In the genomic region with DNA sequence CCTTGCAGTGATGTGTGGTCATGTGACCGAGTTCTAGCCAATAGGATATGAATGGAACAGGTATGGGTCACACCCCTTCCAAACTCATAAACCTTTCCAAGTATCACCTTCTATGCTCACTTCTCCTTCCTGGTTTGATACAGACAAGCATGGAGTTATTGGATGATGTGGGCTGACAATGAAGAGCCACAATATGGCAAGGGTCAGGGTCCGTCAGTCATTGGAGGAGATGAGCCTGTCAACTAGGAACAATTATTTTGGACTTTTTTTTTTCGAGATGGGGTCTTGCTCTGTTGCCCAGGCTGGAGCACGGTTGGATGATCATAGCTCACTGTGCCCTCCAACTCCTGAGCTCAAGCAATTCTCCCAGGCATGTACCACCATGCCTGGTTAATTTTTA, we compare ENCODE assay signal across 2 cellular contexts.
TF ChIP-seq lines count a peak whose summit lies in the region.

No MANE protein-coding gene starts in this region.

TF ChIP-seq in HepG2, 621 proteins besides CTCF, POLR2A, EP300 and RAD21:
- 0 out of 2 replicates have a peak, but pooled peaks have one; percentile 69 for TF ChIP-seq ZNF383 (CRISPR knock-in tag; IDR thresholded peaks at IDR 0.05; ENCODE audit: borderline replicate concordance)
- no peak for TF ChIP-seq TFAP4 (IDR thresholded peaks at IDR 0.05; ENCODE audit: borderline replicate concordance, low read depth)

TF ChIP-seq in GM12878, 131 proteins besides CTCF, POLR2A, EP300 and RAD21:
- TF ChIP-seq SRF (IDR thresholded peaks at IDR 0.05; ENCODE audit: low read depth in 2 of 2, low read length in 2 of 2) (no peak), SIX5 (IDR thresholded peaks at IDR 0.05; ENCODE audit: low read depth, low read length, severe bottlenecking) (no peak), BCL3 (IDR thresholded peaks at IDR 0.05; ENCODE audit: borderline replicate concordance, insufficient read depth, low read depth, low read length, poor library complexity, severe bottlenecking) (no peak), NR2F1 (conservative IDR thresholded peaks at IDR 0.05) (no peak), PKNOX1 (IDR thresholded peaks at IDR 0.05) (peak; percentile 66)
- TF ChIP-seq, protein P1, sequence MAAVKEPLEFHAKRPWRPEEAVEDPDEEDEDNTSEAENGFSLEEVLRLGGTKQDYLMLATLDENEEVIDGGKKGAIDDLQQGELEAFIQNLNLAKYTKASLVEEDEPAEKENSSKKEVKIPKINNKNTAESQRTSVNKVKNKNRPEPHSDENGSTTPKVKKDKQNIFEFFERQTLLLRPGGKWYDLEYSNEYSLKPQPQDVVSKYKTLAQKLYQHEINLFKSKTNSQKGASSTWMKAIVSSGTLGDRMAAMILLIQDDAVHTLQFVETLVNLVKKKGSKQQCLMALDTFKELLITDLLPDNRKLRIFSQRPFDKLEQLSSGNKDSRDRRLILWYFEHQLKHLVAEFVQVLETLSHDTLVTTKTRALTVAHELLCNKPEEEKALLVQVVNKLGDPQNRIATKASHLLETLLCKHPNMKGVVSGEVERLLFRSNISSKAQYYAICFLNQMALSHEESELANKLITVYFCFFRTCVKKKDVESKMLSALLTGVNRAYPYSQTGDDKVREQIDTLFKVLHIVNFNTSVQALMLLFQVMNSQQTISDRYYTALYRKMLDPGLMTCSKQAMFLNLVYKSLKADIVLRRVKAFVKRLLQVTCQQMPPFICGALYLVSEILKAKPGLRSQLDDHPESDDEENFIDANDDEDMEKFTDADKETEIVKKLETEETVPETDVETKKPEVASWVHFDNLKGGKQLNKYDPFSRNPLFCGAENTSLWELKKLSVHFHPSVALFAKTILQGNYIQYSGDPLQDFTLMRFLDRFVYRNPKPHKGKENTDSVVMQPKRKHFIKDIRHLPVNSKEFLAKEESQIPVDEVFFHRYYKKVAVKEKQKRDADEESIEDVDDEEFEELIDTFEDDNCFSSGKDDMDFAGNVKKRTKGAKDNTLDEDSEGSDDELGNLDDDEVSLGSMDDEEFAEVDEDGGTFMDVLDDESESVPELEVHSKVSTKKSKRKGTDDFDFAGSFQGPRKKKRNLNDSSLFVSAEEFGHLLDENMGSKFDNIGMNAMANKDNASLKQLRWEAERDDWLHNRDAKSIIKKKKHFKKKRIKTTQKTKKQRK (IDR thresholded peaks at IDR 0.05; ENCODE audit: low read depth, low read length): no peak
